In genomic region chr16:4347765-4348509, GRCh38 we compare ENCODE assay signal across 1 cellular context.
A peak's percentile ranks its signal among the peaks of the same experiment; 100 is the strongest.
TF ChIP-seq lines count a peak whose summit lies in the region.

No MANE protein-coding gene starts in this region.

TF ChIP-seq in HepG2, 621 proteins besides CTCF, POLR2A, EP300 and RAD21:
- TF ChIP-seq HES4 (CRISPR knock-in tag; IDR thresholded peaks at IDR 0.05; ENCODE audit: borderline replicate concordance) (0 out of 2 replicates have a peak, but pooled peaks have one; percentile 39), ZNF687 (CRISPR knock-in tag; IDR thresholded peaks at IDR 0.05) (peak; percentile 62), RBFOX2 (IDR thresholded peaks at IDR 0.05; ENCODE audit: low read depth, low read length) (peak; percentile 53; the same call in 1 of the 2 replicates), HIVEP1 (CRISPR knock-in tag; IDR thresholded peaks at IDR 0.05) (peak; percentile 15; the same call in 1 of the 2 replicates), HNRNPL (IDR thresholded peaks at IDR 0.05; ENCODE audit: low read depth, low read length) (0 out of 2 replicates have a peak, but pooled peaks have one; percentile 39), ZNF800 (CRISPR knock-in tag; IDR thresholded peaks at IDR 0.05) (no peak), RBM22 (optimal IDR thresholded peaks at IDR 0.05; ENCODE audit: low read length) (peak; percentile 19), NR2F6 (IDR thresholded peaks at IDR 0.05) (peak; percentile 15; the same call in 1 of the 2 replicates), NR2F6 (CRISPR knock-in tag; IDR thresholded peaks at IDR 0.05) (no peak), BHLHE40 (IDR thresholded peaks at IDR 0.05; ENCODE audit: low read length) (no peak), TBP (CRISPR knock-in tag; IDR thresholded peaks at IDR 0.05) (no peak), AGO2 (optimal IDR thresholded peaks at IDR 0.05; ENCODE audit: low read depth, low read length) (peak; percentile 74)
- TF ChIP-seq, protein P1, sequence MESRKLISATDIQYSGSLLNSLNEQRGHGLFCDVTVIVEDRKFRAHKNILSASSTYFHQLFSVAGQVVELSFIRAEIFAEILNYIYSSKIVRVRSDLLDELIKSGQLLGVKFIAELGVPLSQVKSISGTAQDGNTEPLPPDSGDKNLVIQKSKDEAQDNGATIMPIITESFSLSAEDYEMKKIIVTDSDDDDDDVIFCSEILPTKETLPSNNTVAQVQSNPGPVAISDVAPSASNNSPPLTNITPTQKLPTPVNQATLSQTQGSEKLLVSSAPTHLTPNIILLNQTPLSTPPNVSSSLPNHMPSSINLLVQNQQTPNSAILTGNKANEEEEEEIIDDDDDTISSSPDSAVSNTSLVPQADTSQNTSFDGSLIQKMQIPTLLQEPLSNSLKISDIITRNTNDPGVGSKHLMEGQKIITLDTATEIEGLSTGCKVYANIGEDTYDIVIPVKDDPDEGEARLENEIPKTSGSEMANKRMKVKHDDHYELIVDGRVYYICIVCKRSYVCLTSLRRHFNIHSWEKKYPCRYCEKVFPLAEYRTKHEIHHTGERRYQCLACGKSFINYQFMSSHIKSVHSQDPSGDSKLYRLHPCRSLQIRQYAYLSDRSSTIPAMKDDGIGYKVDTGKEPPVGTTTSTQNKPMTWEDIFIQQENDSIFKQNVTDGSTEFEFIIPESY (CRISPR knock-in tag; IDR thresholded peaks at IDR 0.05): peak; percentile 49; the same call in 1 of the 2 replicates
- TF ChIP-seq, protein P2, sequence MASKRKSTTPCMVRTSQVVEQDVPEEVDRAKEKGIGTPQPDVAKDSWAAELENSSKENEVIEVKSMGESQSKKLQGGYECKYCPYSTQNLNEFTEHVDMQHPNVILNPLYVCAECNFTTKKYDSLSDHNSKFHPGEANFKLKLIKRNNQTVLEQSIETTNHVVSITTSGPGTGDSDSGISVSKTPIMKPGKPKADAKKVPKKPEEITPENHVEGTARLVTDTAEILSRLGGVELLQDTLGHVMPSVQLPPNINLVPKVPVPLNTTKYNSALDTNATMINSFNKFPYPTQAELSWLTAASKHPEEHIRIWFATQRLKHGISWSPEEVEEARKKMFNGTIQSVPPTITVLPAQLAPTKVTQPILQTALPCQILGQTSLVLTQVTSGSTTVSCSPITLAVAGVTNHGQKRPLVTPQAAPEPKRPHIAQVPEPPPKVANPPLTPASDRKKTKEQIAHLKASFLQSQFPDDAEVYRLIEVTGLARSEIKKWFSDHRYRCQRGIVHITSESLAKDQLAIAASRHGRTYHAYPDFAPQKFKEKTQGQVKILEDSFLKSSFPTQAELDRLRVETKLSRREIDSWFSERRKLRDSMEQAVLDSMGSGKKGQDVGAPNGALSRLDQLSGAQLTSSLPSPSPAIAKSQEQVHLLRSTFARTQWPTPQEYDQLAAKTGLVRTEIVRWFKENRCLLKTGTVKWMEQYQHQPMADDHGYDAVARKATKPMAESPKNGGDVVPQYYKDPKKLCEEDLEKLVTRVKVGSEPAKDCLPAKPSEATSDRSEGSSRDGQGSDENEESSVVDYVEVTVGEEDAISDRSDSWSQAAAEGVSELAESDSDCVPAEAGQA (IDR thresholded peaks at IDR 0.05; ENCODE audit: low read depth): 0 out of 2 replicates have a peak, but pooled peaks have one; percentile 48
- TF ChIP-seq, protein P2 (CRISPR knock-in tag; IDR thresholded peaks at IDR 0.05; ENCODE audit: borderline replicate concordance): no peak
